ENCODE assay signal across 20 cellular contexts in genomic region chr6:13559968-13560650, GRCh38. TPM values are rescaled to one million over a fixed set of nuclear protein-coding genes. Genes with fewer than 3 reads are reported as not detected.
DNase-seq lines count a peak whose midpoint lies in the region; ATAC-seq and TF ChIP-seq lines count a peak whose summit lies in the region.
"Had no signal": no experiment of that assay in that cellular context is flagged by ENCODE, and none has a peak within 500 bp of the region (broad histone marks: within the 10 kb centered on the region; RNA-seq: fewer than 3 reads in every experiment).

No MANE protein-coding gene starts in this region.

- H3K27ac ChIP-seq in 22Rv1, result peak overlapping the region; percentile 30; the same call in 1 of the 2 replicates
- peak overlapping the region in 40 of 59 donors; percentile 4 to 94 (median 84) for H3K27ac ChIP-seq in dorsolateral prefrontal cortex
- H3K27ac ChIP-seq: BLaER1, GM23248 had no signal

- H3K4me3 Mint-ChIP-seq in natural killer cell, result no peak overlapping the region
- H3K4me3 Mint-ChIP-seq in activated CD8-positive, alpha-beta T cell treated with anti-CD3 and anti-CD28 coated beads, Interleukin-2, amount 10 ng/mL, durations not matched to agents 7 days and 5 days, result no peak overlapping the region
- H3K4me3 Mint-ChIP-seq: CD8-positive, alpha-beta T cell; T-helper 1 cell treated with Interleukin-12 subunit alpha and Interleukin-12 subunit beta and Interleukin-4 antibody, amounts not matched to agents 30 μg/mL and 1 μg/mL, for 36 hours had no signal

- TF ChIP-seq CTCF in 22Rv1 (IDR thresholded peaks at IDR 0.05) (no peak), dorsolateral prefrontal cortex (IDR thresholded peaks at IDR 0.05 in 54 of 56, conservative IDR thresholded peaks at IDR 0.05 in 2 of 56; ENCODE audit: low read depth in 1 of 56, partially characterized antibody in 56 of 56) (no peak), natural killer cell (IDR thresholded peaks at IDR 0.05) (no peak)

- H3K27me3 Mint-ChIP-seq in natural killer cell (ENCODE audit: low read depth in 2 of 2), result peaks cover 1 to 5% of the 10 kb centered on the region in 2 donors
- H3K27me3 Mint-ChIP-seq in activated CD8-positive, alpha-beta T cell treated with anti-CD3 and anti-CD28 coated beads, Interleukin-2, amount 10 ng/mL, durations not matched to agents 7 days and 5 days (ENCODE audit: low read depth), result peaks cover 11% of the 10 kb centered on the region

- ATAC-seq in natural killer cell, result no peak
- no peak for ATAC-seq in activated CD8-positive, alpha-beta T cell treated with anti-CD3 and anti-CD28 coated beads, Interleukin-2, amount 10 ng/mL, durations not matched to agents 7 days and 5 days
- ATAC-seq: CD8-positive, alpha-beta T cell had no signal

- H3K4me3 ChIP-seq in dorsolateral prefrontal cortex, result no peak overlapping the region
- H3K4me3 ChIP-seq: BLaER1, GM12878, GM23248 had no signal

- POLR2A ChIA-PET in activated CD8-positive, alpha-beta T cell treated with anti-CD3 and anti-CD28 coated beads, Interleukin-2, amount 10 ng/mL, durations not matched to agents 7 days and 5 days (lab: Charles Lee), result no interaction called here

- no peaks in the 10 kb centered on the region for H3K27me3 ChIP-seq in dorsolateral prefrontal cortex
- H3K27me3 ChIP-seq: BLaER1 had no signal

- intact Hi-C loops in dorsolateral prefrontal cortex (cut with DNase I), result loop anchor here in 1 of 2 donors (5.0 kb wide), 1 partner anchor 148 kb away; no protein-coding TSS in a partner anchor
- intact Hi-C loops in natural killer cell (cut with micrococcal nuclease), result no loop called here

- DNase-seq in DMS 273 (lab: John Stamatoyannopoulos, UW; ENCODE audit: unreplicated experiment) (peak; percentile 31), DMS 273 treated with DMSO at 0.1 percent for 48 hours (lab: John Stamatoyannopoulos, UW) (no peak), NCI-H2171 (lab: John Stamatoyannopoulos, UW) (peak; percentile 21), dorsolateral prefrontal cortex (no peak), natural killer cell (no peak), GM19240 (ENCODE audit: insufficient read length, low spot score) (no peak)
- DNase-seq in activated CD8-positive, alpha-beta T cell treated with anti-CD3 and anti-CD28 coated beads, Interleukin-2, amount 10 ng/mL, durations not matched to agents 7 days and 5 days, result no peak
- DNase-seq: 8988T; CD8-positive, alpha-beta T cell; GDM1; GM23248; Kasumi-1; MM.1S; NCI-H510A treated with DMSO at 0.1 percent for 48 hours; OCI-M1; SIG-M5 had no signal

- no peaks in the 10 kb centered on the region for H3K36me3 Mint-ChIP-seq in natural killer cell
- no peaks in the 10 kb centered on the region for H3K36me3 Mint-ChIP-seq in activated CD8-positive, alpha-beta T cell treated with anti-CD3 and anti-CD28 coated beads, Interleukin-2, amount 10 ng/mL, durations not matched to agents 7 days and 5 days (ENCODE audit: low read depth)
- H3K36me3 Mint-ChIP-seq: CD8-positive, alpha-beta T cell had no signal

- H3K9me3 Mint-ChIP-seq in natural killer cell, result no peaks in the 10 kb centered on the region
- H3K9me3 Mint-ChIP-seq in activated CD8-positive, alpha-beta T cell treated with anti-CD3 and anti-CD28 coated beads, Interleukin-2, amount 10 ng/mL, durations not matched to agents 7 days and 5 days (ENCODE audit: insufficient read depth), result no peaks in the 10 kb centered on the region
- H3K9me3 Mint-ChIP-seq: CD8-positive, alpha-beta T cell; T-helper 1 cell treated with Interleukin-12 subunit alpha and Interleukin-12 subunit beta and Interleukin-4 antibody, amounts not matched to agents 30 μg/mL and 1 μg/mL, for 36 hours had no signal

- no peak overlapping the region for H3K27ac Mint-ChIP-seq in natural killer cell
- H3K27ac Mint-ChIP-seq in activated CD8-positive, alpha-beta T cell treated with anti-CD3 and anti-CD28 coated beads, Interleukin-2, amount 10 ng/mL, durations not matched to agents 7 days and 5 days, result no peak overlapping the region
- H3K27ac Mint-ChIP-seq: CD8-positive, alpha-beta T cell; T-helper 1 cell treated with Interleukin-12 subunit alpha and Interleukin-12 subunit beta and Interleukin-4 antibody, amounts not matched to agents 30 μg/mL and 1 μg/mL, for 36 hours had no signal

- no peaks in the 10 kb centered on the region for H3K4me1 Mint-ChIP-seq in natural killer cell
- no peaks in the 10 kb centered on the region for H3K4me1 Mint-ChIP-seq in activated CD8-positive, alpha-beta T cell treated with anti-CD3 and anti-CD28 coated beads, Interleukin-2, amount 10 ng/mL, durations not matched to agents 7 days and 5 days (ENCODE audit: low read depth)

- CTCF ChIA-PET in activated CD8-positive, alpha-beta T cell treated with anti-CD3 and anti-CD28 coated beads, Interleukin-2, amount 10 ng/mL, durations not matched to agents 7 days and 5 days (lab: Charles Lee), result interaction anchor here (7.4 kb wide), 1 partner anchor 14 kb away, joined by 57 read pairs; the partner anchor contains the start of gene SIRT5

RNA-seq across cellular contexts. Expression of gene SIRT5, which starts 14.3 kb away (rescaled TPM):
- 10 to 100 TPM; 21.4 to 45.4 (median 34.7) TPM for total RNA-seq in dorsolateral prefrontal cortex
- total RNA-seq in natural killer cell, result 10 to 100 TPM in 2 of 3 donors, 1 to 10 TPM in 1; 8.8 to 13.9 (median 12.2) TPM
- 10 to 100 TPM in 1 of 2 experiments, 1 to 10 TPM in 1; 9.2 to 12.1 TPM for total RNA-seq in activated CD8-positive, alpha-beta T cell treated with anti-CD3 and anti-CD28 coated beads, Interleukin-2, amount 10 ng/mL, durations not matched to agents 7 days and 5 days

RNA-seq across cellular contexts. Expression of gene NOL7, which starts 55.0 kb away (rescaled TPM):
- total RNA-seq in dorsolateral prefrontal cortex, result 10 to 100 TPM; 37.1 to 64.3 (median 48.9) TPM
- total RNA-seq in natural killer cell, result 10 to 100 TPM; 24.7 to 31.3 (median 29.6) TPM
- 10 to 100 TPM; 67.3 to 71.6 TPM for total RNA-seq in activated CD8-positive, alpha-beta T cell treated with anti-CD3 and anti-CD28 coated beads, Interleukin-2, amount 10 ng/mL, durations not matched to agents 7 days and 5 days

Comparison
In these comparisons a context has a peak if more than half of its experiments do, and no peak if none do; other contexts are left out.
1. DNase-seq: peak in DMS 273 (single experiment) and NCI-H2171 (single experiment); none in DMS 273 treated with DMSO at 0.1 percent for 48 hours (single experiment), dorsolateral prefrontal cortex (0 of 10), natural killer cell (single experiment), GM19240 (single experiment) and activated CD8-positive, alpha-beta T cell treated with anti-CD3 and anti-CD28 coated beads, Interleukin-2, amount 10 ng/mL, durations not matched to agents 7 days and 5 days (single experiment).